Comparison of ENCODE assay signal across 16 cellular contexts in the genomic region with DNA sequence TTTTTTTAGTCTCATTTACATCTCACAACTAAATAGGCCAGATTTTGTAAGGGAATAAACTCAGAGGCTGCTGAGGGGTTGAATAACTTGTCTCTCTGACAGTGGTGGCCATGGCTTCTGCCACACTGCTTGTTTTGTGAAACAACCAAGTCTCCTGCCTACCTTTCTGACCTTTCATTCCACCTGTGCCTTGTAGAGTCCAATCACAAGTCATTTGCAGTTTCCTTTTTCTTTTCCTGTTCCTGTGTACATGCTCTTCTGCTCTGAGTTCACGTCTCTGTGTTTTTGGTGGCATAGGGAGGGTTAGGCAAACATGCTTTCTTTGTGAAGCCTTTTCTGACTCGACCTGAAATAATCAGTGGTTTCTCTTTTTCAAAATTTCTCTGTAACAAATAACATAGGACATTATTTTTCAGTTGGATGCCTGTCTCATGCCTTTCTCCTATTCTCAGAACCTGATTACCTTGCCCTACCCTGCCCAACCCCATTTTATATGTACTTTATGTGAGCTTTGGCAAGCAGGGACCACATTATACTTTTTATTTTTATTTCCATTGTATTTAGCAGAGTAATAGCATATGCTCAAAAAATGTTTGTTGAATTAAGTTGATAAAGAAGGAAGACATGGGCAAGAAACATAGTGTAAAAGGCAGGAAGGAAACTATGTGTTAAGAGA.
DNase-seq lines count a peak whose midpoint lies in the region; ATAC-seq, FAIRE-seq and TF ChIP-seq lines count a peak whose summit lies in the region.
"Had no signal": no experiment of that assay in that cellular context is flagged by ENCODE, and none has a peak within 500 bp of the region (broad histone marks: within the 10 kb centered on the region; RNA-seq: fewer than 3 reads in every experiment).

No MANE protein-coding gene starts in this region.

- peaks cover 42% of the 10 kb centered on the region for H3K79me2 ChIP-seq in MM.1S (ENCODE audit: low read length)

- TF ChIP-seq POLR2A in H54 (IDR thresholded peaks at IDR 0.05; ENCODE audit: low read depth, low read length), result no peak

- FAIRE-seq in GM18507 (lab: Jason Lieb, UNC) (peak; percentile 51), H54 (lab: Jason Lieb, UNC) (no peak)

- DNase-seq in GM18507 (ENCODE audit: extremely low spot score, insufficient read length, low read depth), result no peak
- peak; percentile 56 for DNase-seq in MM.1S
- peak in 2 of 3 donors; percentile 27 to 54 for DNase-seq in mucosa of descending colon
- DNase-seq in H54 (ENCODE audit: insufficient read length, low spot score), result no peak
- DNase-seq in hippocampal formation (lab: John Stamatoyannopoulos, UW), result no peak
- DNase-seq in NCI-H1436 treated with DMSO at 0.1 percent for 48 hours (lab: John Stamatoyannopoulos, UW), result no peak
- DNase-seq in DMS114 treated with DMSO at 0.1 percent for 48 hours (lab: John Stamatoyannopoulos, UW; ENCODE audit: unreplicated experiment), result no peak
- DNase-seq: activated naive CD4-positive, alpha-beta T cell; CD8-positive, alpha-beta memory T cell; HCEC 1CT; heart right ventricle; natural killer cell; NCI-H1417 treated with DMSO at 0.1 percent for 48 hours; NCI-H2171 had no signal

- peaks cover 17% of the 10 kb centered on the region for H3K4me1 ChIP-seq in MM.1S (ENCODE audit: low read length)
- peaks cover 4% of the 10 kb centered on the region for H3K4me1 ChIP-seq in mucosa of descending colon (ENCODE audit: low read depth)

- no peaks in the 10 kb centered on the region for H3K9me2 ChIP-seq in MM.1S (replicated peaks; ENCODE audit: insufficient read depth, low read length)

- H3K9ac ChIP-seq in MM.1S (ENCODE audit: low read length), result no peak overlapping the region

- intact Hi-C loops in mucosa of descending colon (cut with DNase I, micrococcal nuclease), result loop anchor here in 1 of 2 donors (10.0 kb wide), 1 partner anchor 222 kb away; no protein-coding TSS in a partner anchor

- no peaks in the 10 kb centered on the region for H3F3A ChIP-seq in MM.1S (ENCODE audit: insufficient read depth, low read length)

- H3K27ac ChIP-seq in MM.1S (ENCODE audit: low read length), result peak overlapping the region; percentile 7; the same call in 1 of the 2 replicates

- H4K20me1 ChIP-seq in MM.1S (ENCODE audit: insufficient read depth, low read length), result no peaks in the 10 kb centered on the region

- no peaks in the 10 kb centered on the region for H3K36me3 ChIP-seq in MM.1S (replicated peaks; ENCODE audit: insufficient read depth, low read length)
- H3K36me3 ChIP-seq in mucosa of descending colon (ENCODE audit: low read depth), result no peaks in the 10 kb centered on the region

- ATAC-seq in GM21447 (IDR thresholded peaks at IDR 0.05; ENCODE audit: unreplicated experiment) (peak; percentile 64), mucosa of descending colon (peak; percentile 95)
- ATAC-seq: heart right ventricle had no signal

- H3K27me3 ChIP-seq in MM.1S (replicated peaks; ENCODE audit: insufficient read depth, low read length), result no peaks in the 10 kb centered on the region
- H3K27me3 ChIP-seq: heart right ventricle had no signal

- peak overlapping the region; percentile 21 for H3K4me2 ChIP-seq in MM.1S (ENCODE audit: low read depth, low read length)

- H3K9me3 ChIP-seq in MM.1S (replicated peaks; ENCODE audit: insufficient read depth, low read length), result no peaks in the 10 kb centered on the region
- H3K9me3 ChIP-seq in mucosa of descending colon, result no peaks in the 10 kb centered on the region
- H3K9me3 ChIP-seq: heart right ventricle had no signal

- H3K4me3 ChIP-seq in MM.1S (ENCODE audit: low read length) (no peak overlapping the region), mucosa of descending colon (no peak overlapping the region)
- H3K4me3 ChIP-seq: heart right ventricle, lung had no signal

- H2AFZ ChIP-seq in MM.1S (ENCODE audit: low read length), result no peak overlapping the region

- no peak for TF ChIP-seq CTCF in MM.1S (IDR thresholded peaks at IDR 0.05; ENCODE audit: low read length)
- no peak for TF ChIP-seq CTCF in mucosa of descending colon (IDR thresholded peaks at IDR 0.05)

Comparison
In these comparisons a context has a peak if more than half of its experiments do, and no peak if none do; other contexts are left out.
1. DNase-seq: peak in MM.1S (single experiment) and mucosa of descending colon (2 of 3); none in GM18507 (single experiment), H54 (single experiment), hippocampal formation (0 of 2), NCI-H1436 treated with DMSO at 0.1 percent for 48 hours (single experiment) and DMS114 treated with DMSO at 0.1 percent for 48 hours (single experiment).